Comparison of ENCODE assay signal across 8 cellular contexts in the genomic region with DNA sequence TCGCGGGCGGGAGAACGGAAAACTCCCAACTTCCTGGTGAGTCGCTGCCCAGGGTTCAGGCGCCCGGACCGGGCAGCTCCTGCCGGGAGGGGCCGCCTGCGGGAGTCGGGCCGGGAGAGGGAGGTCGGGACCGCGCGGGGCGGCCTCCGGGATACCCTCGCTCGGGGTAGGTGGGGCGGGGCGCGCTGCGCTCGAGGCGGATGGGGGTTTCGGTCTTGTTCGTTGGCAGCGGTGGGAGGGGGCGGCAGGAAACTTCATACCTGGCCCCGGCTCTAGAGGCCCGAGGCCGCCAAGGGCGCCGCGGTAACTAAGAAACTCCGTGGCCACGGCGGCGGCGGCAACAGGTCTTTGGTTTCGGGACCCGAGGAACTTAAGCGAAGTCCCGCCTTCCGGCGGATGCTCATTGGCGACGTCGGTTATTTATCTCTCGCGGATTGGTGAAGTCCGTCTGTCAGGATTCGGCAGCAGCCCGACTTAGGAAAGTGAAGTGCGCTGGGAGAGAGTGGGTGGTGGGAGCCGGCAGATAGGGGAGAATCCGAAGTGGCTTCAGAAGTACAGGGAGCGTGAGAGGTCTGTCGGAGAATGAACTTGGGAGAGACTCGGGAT. TPM values are rescaled to one million over a fixed set of nuclear protein-coding genes. Genes with fewer than 3 reads are reported as not detected.
DNase-seq lines count a peak whose midpoint lies in the region; ATAC-seq and TF ChIP-seq lines count a peak whose summit lies in the region.

No MANE protein-coding gene starts in this region.

- H3K36me3 ChIP-seq in DND-41 (ENCODE audit: insufficient read depth, low read length) = no peaks in the 10 kb centered on the region; the same call in 1 of the 2 replicates
- H3K36me3 ChIP-seq in KOPT-K1 (ENCODE audit: insufficient read depth, low read length) = no peaks in the 10 kb centered on the region

- H3K4me1 Mint-ChIP-seq in naive B cell = peaks cover 31 to 43% (median 36%) of the 10 kb centered on the region in 3 donors
- H3K4me1 Mint-ChIP-seq in stimulated activated effector memory CD8-positive, alpha-beta T cell treated with anti-CD3 and anti-CD28 coated beads, Interleukin-12 subunit alpha, Interleukin-12 subunit beta, amount 100 ng/mL, for 72 hours = peaks cover 39% of the 10 kb centered on the region

- ATAC-seq in DND-41 (ENCODE audit: insufficient read depth, low read depth) = peak; percentile 59
- peak; percentile 41 for ATAC-seq in GM21825 (IDR thresholded peaks at IDR 0.05; ENCODE audit: unreplicated experiment)
- ATAC-seq in naive B cell (ENCODE audit: low read depth in 2 of 2) = peak; percentile 56 to 59
- ATAC-seq in stimulated activated effector memory CD8-positive, alpha-beta T cell treated with anti-CD3 and anti-CD28 coated beads, Interleukin-12 subunit alpha, Interleukin-12 subunit beta, amount 100 ng/mL, for 72 hours = peak; percentile 63

- peak overlapping the region; percentile 96 to 99 (median 98) for H3K27ac Mint-ChIP-seq in naive B cell
- H3K27ac Mint-ChIP-seq in stimulated activated effector memory CD8-positive, alpha-beta T cell treated with anti-CD3 and anti-CD28 coated beads, Interleukin-12 subunit alpha, Interleukin-12 subunit beta, amount 100 ng/mL, for 72 hours = peak overlapping the region; percentile 95

- 0 out of 2 replicates have a peak, but pooled peaks cover 6% of the 10 kb centered on the region for H4K20me1 ChIP-seq in DND-41 (ENCODE audit: insufficient read depth, low read length)

- H3K27me3 Mint-ChIP-seq in naive B cell = no peaks in the 10 kb centered on the region

- H3K9ac ChIP-seq in DND-41 (ENCODE audit: low read depth, low read length) = peak overlapping the region; percentile 95

- peaks cover 56% of the 10 kb centered on the region for H3K79me2 ChIP-seq in DND-41 (ENCODE audit: insufficient read depth, low read length)

- H3K4me2 ChIP-seq in DND-41 (ENCODE audit: insufficient read depth, low read length) = peak overlapping the region; percentile 82

- peak overlapping the region; percentile 97 to 100 (median 99) for H3K4me3 Mint-ChIP-seq in naive B cell
- H3K4me3 Mint-ChIP-seq in stimulated activated effector memory CD8-positive, alpha-beta T cell treated with anti-CD3 and anti-CD28 coated beads, Interleukin-12 subunit alpha, Interleukin-12 subunit beta, amount 100 ng/mL, for 72 hours = peak overlapping the region; percentile 96

- H3K9me3 Mint-ChIP-seq in naive B cell = no peaks in the 10 kb centered on the region
- no peaks in the 10 kb centered on the region for H3K9me3 Mint-ChIP-seq in stimulated activated effector memory CD8-positive, alpha-beta T cell treated with anti-CD3 and anti-CD28 coated beads, Interleukin-12 subunit alpha, Interleukin-12 subunit beta, amount 100 ng/mL, for 72 hours

- H3K9me3 ChIP-seq in DND-41 (ENCODE audit: insufficient read depth, low read length, severe bottlenecking) (no peaks in the 10 kb centered on the region), KOPT-K1 (ENCODE audit: insufficient read depth, low read length, poor library complexity, severe bottlenecking) (no peaks in the 10 kb centered on the region)

- DNase-seq in DND-41 (peak; percentile 89), RKO (ENCODE audit: low spot score) (peak; percentile 94), fibroblast of gingiva (ENCODE audit: low read depth) (peak; percentile 93), naive B cell (peak; percentile 80)
- DNase-seq in activated T-helper 1 cell treated with anti-CD3 and anti-CD28 coated beads, Interleukin-2, amount 50 U/mL, for 16 hours (ENCODE audit: low read depth in 1 of 2, low spot score in 1 of 2) = peak; percentile 49 to 70
- DNase-seq in stimulated activated effector memory CD8-positive, alpha-beta T cell treated with anti-CD3 and anti-CD28 coated beads, Interleukin-12 subunit alpha, Interleukin-12 subunit beta, amount 100 ng/mL, for 72 hours (ENCODE audit: low spot score in 2 of 2) = peak; percentile 65 to 90

- H3K27ac ChIP-seq in DND-41 (ENCODE audit: low read length) (peak overlapping the region; percentile 94), KOPT-K1 (ENCODE audit: low read depth, low read length, poor library complexity, severe bottlenecking) (peak overlapping the region; percentile 82)

- peaks cover 0 to 8% of the 10 kb centered on the region in 2 donors for H3K36me3 Mint-ChIP-seq in naive B cell
- H3K36me3 Mint-ChIP-seq in stimulated activated effector memory CD8-positive, alpha-beta T cell treated with anti-CD3 and anti-CD28 coated beads, Interleukin-12 subunit alpha, Interleukin-12 subunit beta, amount 100 ng/mL, for 72 hours = peaks cover 12% of the 10 kb centered on the region

- H3K4me1 ChIP-seq in DND-41 (ENCODE audit: insufficient read depth, low read length) = peaks cover 42% of the 10 kb centered on the region

- H3K27me3 ChIP-seq in DND-41 (ENCODE audit: insufficient read depth, low read length, poor library complexity) = no peaks in the 10 kb centered on the region

- peak overlapping the region; percentile 67 for H2AFZ ChIP-seq in DND-41 (ENCODE audit: low read depth, low read length)

- peak; percentile 2 for TF ChIP-seq CTCF in DND-41 (IDR thresholded peaks at IDR 0.05; ENCODE audit: borderline replicate concordance, extremely low read depth, low read length, poor library complexity, severe bottlenecking)

- peak overlapping the region; percentile 55 to 64 for H3K4me3 ChIP-seq in DND-41 (ENCODE audit: low read depth in 1 of 2, low read length in 2 of 2)

RNA-seq across cellular contexts. Expression of a gene that starts 0.5 kb away (rescaled TPM):
- 10 to 100 TPM; 26.4 to 41.2 (median 34.2) TPM for polyA plus RNA-seq in naive B cell (ENCODE audit: low read depth in 6 of 6)

Comparison
In these comparisons a context has a peak if more than half of its experiments do, and no peak if none do; other contexts are left out.
1. Peak in every context shown above with its lines: DNase-seq, ATAC-seq, H3K4me3 ChIP-seq and H3K27ac ChIP-seq.